Comparison of ENCODE assay signal across 14 cellular contexts in genomic region chr12:118302053-118302452, GRCh38.
A peak's percentile ranks its signal among the peaks of the same experiment; 100 is the strongest.
DNase-seq lines count a peak whose midpoint lies in the region; ATAC-seq, FAIRE-seq and TF ChIP-seq lines count a peak whose summit lies in the region.
"Had no signal": no experiment of that assay in that cellular context is flagged by ENCODE, and none has a peak within 500 bp of the region (broad histone marks: within the 10 kb centered on the region; RNA-seq: fewer than 3 reads in every experiment).

No MANE protein-coding gene starts in this region.

- no peak for TF ChIP-seq CTCF in cardiac fibroblast (IDR thresholded peaks at IDR 0.05; ENCODE audit: low read depth, low read length)
- TF ChIP-seq CTCF in type B pancreatic cell (conservative IDR thresholded peaks at IDR 0.05) = no peak

- peak; percentile 89 for DNase-seq in ELR (ENCODE audit: low read depth)
- peak; percentile 28 for DNase-seq in LoVo (ENCODE audit: low spot score)
- DNase-seq in cardiac fibroblast (ENCODE audit: low read depth in 2 of 2) = peak; percentile 28 to 45
- no peak for DNase-seq in memory B cell (ENCODE audit: low spot score in 2 of 2)
- DNase-seq in NCI-H345 treated with DMSO at 0.1 percent for 48 hours (lab: John Stamatoyannopoulos, UW; ENCODE audit: unreplicated experiment) = no peak
- no peak for DNase-seq in RCC 7860 (ENCODE audit: low spot score)
- no peak for DNase-seq in type B pancreatic cell (ENCODE audit: extremely low spot score, unreplicated experiment)
- DNase-seq: activated effector memory CD4-positive, alpha-beta T cell treated with anti-CD3 and anti-CD28 coated beads, Interleukin-2, amount 50 U/mL, for 16 hours; head of caudate nucleus; retina had no signal

- ATAC-seq in memory B cell (ENCODE audit: low read depth) (no peak), GM19452 (IDR thresholded peaks at IDR 0.05; ENCODE audit: unreplicated experiment) (no peak)

- no peak overlapping the region for H3K4me3 ChIP-seq in cardiac fibroblast (replicated peaks in 1 of 2; ENCODE audit: low read depth in 2 of 2, low read length in 2 of 2)
- H3K4me3 ChIP-seq: SJSA1, thoracic aorta had no signal

- H3K27ac Mint-ChIP-seq in memory B cell (peak overlapping the region; percentile 26), type B pancreatic cell (no peak overlapping the region)

- peaks cover 1% of the 10 kb centered on the region for H3K9me3 Mint-ChIP-seq in memory B cell
- H3K9me3 Mint-ChIP-seq in type B pancreatic cell = no peaks in the 10 kb centered on the region

- H3K27me3 Mint-ChIP-seq in memory B cell = no peaks in the 10 kb centered on the region
- H3K27me3 Mint-ChIP-seq in type B pancreatic cell = no peaks in the 10 kb centered on the region

- peaks cover 29% of the 10 kb centered on the region for H3K4me1 Mint-ChIP-seq in memory B cell
- H3K4me1 Mint-ChIP-seq in type B pancreatic cell (ENCODE audit: unreplicated experiment) = peaks cover 1% of the 10 kb centered on the region

- H3K4me3 Mint-ChIP-seq in memory B cell (no peak overlapping the region), type B pancreatic cell (no peak overlapping the region)

- no peak for FAIRE-seq in RCC 7860 (lab: Jason Lieb, UNC)
- FAIRE-seq: colon had no signal

- H3K36me3 Mint-ChIP-seq in memory B cell = peaks cover 4% of the 10 kb centered on the region
- H3K36me3 Mint-ChIP-seq in type B pancreatic cell = no peaks in the 10 kb centered on the region

Comparison
In these comparisons a context has a peak if more than half of its experiments do, and no peak if none do; other contexts are left out.
1. DNase-seq: peak in ELR (single experiment), LoVo (single experiment) and cardiac fibroblast (2 of 2); none in memory B cell (0 of 2), NCI-H345 treated with DMSO at 0.1 percent for 48 hours (single experiment), RCC 7860 (single experiment) and type B pancreatic cell (single experiment).